ENCODE assay signal across 19 cellular contexts in the genomic region with DNA sequence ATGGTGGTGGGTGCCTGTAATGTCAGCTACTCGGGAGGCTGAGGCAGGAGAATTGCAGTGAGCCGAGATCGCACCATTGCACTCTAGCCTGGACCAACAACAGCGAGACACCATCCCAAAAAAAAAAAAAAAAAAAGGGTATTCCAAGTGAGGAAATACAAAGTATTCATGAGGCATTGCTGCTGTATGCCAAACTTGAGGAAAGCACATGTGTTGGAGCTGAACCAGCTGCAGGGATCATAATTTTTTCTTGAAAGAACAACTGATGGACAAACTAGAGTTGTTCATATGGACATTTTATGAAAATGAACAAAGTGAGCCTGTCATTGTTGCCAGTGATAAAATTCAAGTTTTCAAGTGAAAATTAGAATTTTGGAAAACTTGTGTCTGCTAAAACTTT.
"Had no signal": no experiment of that assay in that cellular context is flagged by ENCODE, and none has a peak within 500 bp of the region (broad histone marks: within the 10 kb centered on the region; RNA-seq: fewer than 3 reads in every experiment).

No MANE protein-coding gene starts in this region.

- H3K4me3 Mint-ChIP-seq: activated T-helper 1 cell treated with anti-CD3 and anti-CD28 coated beads, Interleukin-12 subunit alpha, Interleukin-12 subunit beta, Interleukin-2, Interleukin-4 antibody, amounts not matched to agents 30 ng/mL and 10 ng/mL and 1 ng/mL, durations not matched to agents 14 hours and 24 hours and 36 hours; type B pancreatic cell had no signal

- H3K27ac Mint-ChIP-seq: activated T-helper 1 cell treated with anti-CD3 and anti-CD28 coated beads, Interleukin-12 subunit alpha, Interleukin-12 subunit beta, Interleukin-2, Interleukin-4 antibody, amounts not matched to agents 30 ng/mL and 10 ng/mL and 1 ng/mL, durations not matched to agents 14 hours and 24 hours and 36 hours; type B pancreatic cell had no signal

- H3K4me3 ChIP-seq: dorsolateral prefrontal cortex, prostate gland, skin epidermis had no signal

- DNase-seq: activated CD4-positive, CD25-positive, alpha-beta regulatory T cell treated with anti-CD3 and anti-CD28 coated beads, Interleukin-2, amount 50 U/mL, for 72 hours; activated naive CD4-positive, alpha-beta T cell; dorsolateral prefrontal cortex; erythroblast; hippocampal formation; kidney glomerular epithelial cell; left ventricle myocardium superior; mesenchymal stem cell; right cardiac atrium; SIG-M5; stimulated activated CD4-positive, alpha-beta T cell treated with anti-CD3 and anti-CD28 coated beads, Interleukin-4, amount 100 ng/mL, for 4 hours; stimulated activated CD8-positive, alpha-beta memory T cell treated with anti-CD3 and anti-CD28 coated beads, Interleukin-4, amount 100 ng/mL, for 48 hours; stimulated activated naive CD8-positive, alpha-beta T cell treated with anti-CD3 and anti-CD28 coated beads, Interleukin-15, Interleukin-2, amounts not matched to agents 100 U/mL and 50 U/mL, for 24 hours had no signal

- H3K36me3 ChIP-seq: prostate gland had no signal

- H3K4me1 ChIP-seq: prostate gland had no signal

- H3K27me3 ChIP-seq: dorsolateral prefrontal cortex had no signal

- ATAC-seq: left ventricle myocardium superior; right cardiac atrium; stimulated activated naive CD8-positive, alpha-beta T cell treated with anti-CD3 and anti-CD28 coated beads, Interleukin-15, Interleukin-2, amounts not matched to agents 100 U/mL and 50 U/mL, for 24 hours had no signal

- H3K9me3 Mint-ChIP-seq: activated T-helper 1 cell treated with anti-CD3 and anti-CD28 coated beads, Interleukin-12 subunit alpha, Interleukin-12 subunit beta, Interleukin-2, Interleukin-4 antibody, amounts not matched to agents 30 ng/mL and 10 ng/mL and 1 ng/mL, durations not matched to agents 14 hours and 24 hours and 36 hours; type B pancreatic cell had no signal

- FAIRE-seq: astrocyte, bronchial epithelial cell had no signal

- H3K9me3 ChIP-seq: prostate gland had no signal

- H3K27me3 Mint-ChIP-seq: type B pancreatic cell had no signal

- H3K27ac ChIP-seq: prostate gland had no signal
